8 cellular contexts compared by ENCODE assay signal in the genomic region with DNA sequence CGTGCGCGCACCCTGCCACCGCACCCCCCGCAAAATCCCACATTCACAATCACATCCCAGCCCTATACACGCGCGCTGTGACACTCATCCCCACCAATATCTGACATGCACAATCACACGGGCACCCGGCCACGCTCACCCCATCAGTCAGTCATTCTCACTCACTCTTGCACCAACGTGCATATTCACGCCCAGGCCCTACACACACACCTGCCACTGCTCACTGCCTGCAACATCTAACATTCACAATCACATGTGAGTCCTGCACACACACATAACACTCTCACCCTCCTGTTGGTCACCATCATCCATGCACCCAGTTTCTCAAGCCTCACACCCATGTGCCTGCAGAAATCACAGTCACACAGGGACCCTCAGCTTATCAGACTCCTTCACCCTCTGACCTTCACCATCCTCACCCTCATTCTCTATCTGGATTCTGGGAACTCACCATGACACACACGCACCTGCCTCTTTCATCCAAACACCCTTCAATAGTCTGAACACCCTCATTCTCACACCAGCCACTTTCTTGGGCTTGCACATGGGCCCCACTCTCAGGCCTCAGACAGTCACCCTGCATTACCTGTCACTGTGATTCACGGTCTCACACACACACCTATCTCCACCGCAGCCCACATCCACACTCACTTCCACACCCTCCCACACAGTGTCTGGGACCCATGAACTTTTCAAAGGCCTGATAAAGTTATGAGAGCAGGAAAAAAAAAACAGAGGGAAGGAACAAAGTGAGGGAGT. TPM values are rescaled to one million over a fixed set of nuclear protein-coding genes. Genes with fewer than 3 reads are reported as not detected.
DNase-seq lines count a peak whose midpoint lies in the region; ATAC-seq and TF ChIP-seq lines count a peak whose summit lies in the region.

No MANE protein-coding gene starts in this region.

- H3K27ac Mint-ChIP-seq in activated CD8-positive, alpha-beta memory T cell treated with anti-CD3 and anti-CD28 coated beads, Interleukin-2, amount 10 ng/mL, durations not matched to agents 7 days and 5 days: no peak overlapping the region
- no peak overlapping the region for H3K27ac Mint-ChIP-seq in WTC11
- H3K27ac Mint-ChIP-seq in glutamatergic neuron (ENCODE audit: unreplicated experiment): peak overlapping the region; percentile 93
- no peak overlapping the region for H3K27ac Mint-ChIP-seq in stimulated activated memory B cell treated with anti-CD40 and anti-IgM and Interleukin-4, amounts not matched to agents 10 μg/mL and 1 μg/mL and 100 μg/mL, for 72 hours

- peaks cover 34% of the 10 kb centered on the region for H3K27me3 Mint-ChIP-seq in activated CD8-positive, alpha-beta memory T cell treated with anti-CD3 and anti-CD28 coated beads, Interleukin-2, amount 10 ng/mL, durations not matched to agents 7 days and 5 days
- H3K27me3 Mint-ChIP-seq in WTC11 (ENCODE audit: low read depth): peaks cover 7% of the 10 kb centered on the region
- H3K27me3 Mint-ChIP-seq in glutamatergic neuron (ENCODE audit: unreplicated experiment): peaks cover 8% of the 10 kb centered on the region
- H3K27me3 Mint-ChIP-seq in stimulated activated memory B cell treated with anti-CD40 and anti-IgM and Interleukin-4, amounts not matched to agents 10 μg/mL and 1 μg/mL and 100 μg/mL, for 72 hours: peaks cover 31% of the 10 kb centered on the region

- H3K4me3 Mint-ChIP-seq in activated CD8-positive, alpha-beta memory T cell treated with anti-CD3 and anti-CD28 coated beads, Interleukin-2, amount 10 ng/mL, durations not matched to agents 7 days and 5 days: peak overlapping the region; percentile 35
- H3K4me3 Mint-ChIP-seq in WTC11: peak overlapping the region; percentile 82
- peak overlapping the region; percentile 92 for H3K4me3 Mint-ChIP-seq in glutamatergic neuron (ENCODE audit: unreplicated experiment)
- H3K4me3 Mint-ChIP-seq in stimulated activated memory B cell treated with anti-CD40 and anti-IgM and Interleukin-4, amounts not matched to agents 10 μg/mL and 1 μg/mL and 100 μg/mL, for 72 hours: peak overlapping the region; percentile 70

- DNase-seq in activated CD8-positive, alpha-beta memory T cell treated with anti-CD3 and anti-CD28 coated beads, Interleukin-2, amount 10 ng/mL, durations not matched to agents 7 days and 5 days: no peak
- DNase-seq in activated CD8-positive, alpha-beta memory T cell treated with anti-CD3 and anti-CD28 coated beads for 24 hours: no peak
- no peak for DNase-seq in WTC11 (ENCODE audit: low spot score)
- DNase-seq in glutamatergic neuron: peak; percentile 20
- DNase-seq in GM19238 (ENCODE audit: insufficient read length, low spot score): no peak
- DNase-seq in NCI-H524 treated with DMSO at 0.1 percent for 48 hours (lab: John Stamatoyannopoulos, UW): no peak

- TF ChIP-seq CTCF in WTC11 (IDR thresholded peaks at IDR 0.05) (no peak), glutamatergic neuron (IDR thresholded peaks at IDR 0.05; ENCODE audit: partially characterized antibody, unreplicated experiment) (no peak)

- POLR2A ChIA-PET in WTC11 (lab: Charles Lee): no interaction called here

- no peaks in the 10 kb centered on the region for H3K9me3 Mint-ChIP-seq in activated CD8-positive, alpha-beta memory T cell treated with anti-CD3 and anti-CD28 coated beads, Interleukin-2, amount 10 ng/mL, durations not matched to agents 7 days and 5 days (ENCODE audit: low read depth)
- H3K9me3 Mint-ChIP-seq in WTC11: no peaks in the 10 kb centered on the region
- H3K9me3 Mint-ChIP-seq in glutamatergic neuron (ENCODE audit: unreplicated experiment): peaks cover 8% of the 10 kb centered on the region
- no peaks in the 10 kb centered on the region for H3K9me3 Mint-ChIP-seq in stimulated activated memory B cell treated with anti-CD40 and anti-IgM and Interleukin-4, amounts not matched to agents 10 μg/mL and 1 μg/mL and 100 μg/mL, for 72 hours

- H3K36me3 Mint-ChIP-seq in activated CD8-positive, alpha-beta memory T cell treated with anti-CD3 and anti-CD28 coated beads, Interleukin-2, amount 10 ng/mL, durations not matched to agents 7 days and 5 days: no peaks in the 10 kb centered on the region
- H3K36me3 Mint-ChIP-seq in WTC11 (no peaks in the 10 kb centered on the region), glutamatergic neuron (ENCODE audit: unreplicated experiment) (no peaks in the 10 kb centered on the region)
- no peaks in the 10 kb centered on the region for H3K36me3 Mint-ChIP-seq in stimulated activated memory B cell treated with anti-CD40 and anti-IgM and Interleukin-4, amounts not matched to agents 10 μg/mL and 1 μg/mL and 100 μg/mL, for 72 hours

- CTCF ChIA-PET in activated CD8-positive, alpha-beta memory T cell treated with anti-CD3 and anti-CD28 coated beads, Interleukin-2, amount 10 ng/mL, durations not matched to agents 7 days and 5 days (lab: Charles Lee): no interaction called here
- CTCF ChIA-PET in WTC11 (lab: Charles Lee): no interaction called here

- H3K4me1 Mint-ChIP-seq in activated CD8-positive, alpha-beta memory T cell treated with anti-CD3 and anti-CD28 coated beads, Interleukin-2, amount 10 ng/mL, durations not matched to agents 7 days and 5 days: peaks cover 7% of the 10 kb centered on the region
- peaks cover 9% of the 10 kb centered on the region for H3K4me1 Mint-ChIP-seq in WTC11
- H3K4me1 Mint-ChIP-seq in glutamatergic neuron (ENCODE audit: low read depth, unreplicated experiment): peaks cover 4% of the 10 kb centered on the region
- peaks cover 9% of the 10 kb centered on the region for H3K4me1 Mint-ChIP-seq in stimulated activated memory B cell treated with anti-CD40 and anti-IgM and Interleukin-4, amounts not matched to agents 10 μg/mL and 1 μg/mL and 100 μg/mL, for 72 hours

- ATAC-seq in activated CD8-positive, alpha-beta memory T cell treated with anti-CD3 and anti-CD28 coated beads, Interleukin-2, amount 10 ng/mL, durations not matched to agents 7 days and 5 days: no peak
- ATAC-seq in WTC11 (no peak), HG02571 (IDR thresholded peaks at IDR 0.05; ENCODE audit: unreplicated experiment) (no peak)
- ATAC-seq in stimulated activated memory B cell treated with anti-CD40 and anti-IgM and Interleukin-4, amounts not matched to agents 10 μg/mL and 1 μg/mL and 100 μg/mL, for 72 hours: no peak

TF ChIP-seq in WTC11, 78 proteins besides CTCF, POLR2A, EP300 and RAD21:
- no peak for TF ChIP-seq NFATC4 (CRISPR knock-in tag; IDR thresholded peaks at IDR 0.05)
- TF ChIP-seq, protein P1, sequence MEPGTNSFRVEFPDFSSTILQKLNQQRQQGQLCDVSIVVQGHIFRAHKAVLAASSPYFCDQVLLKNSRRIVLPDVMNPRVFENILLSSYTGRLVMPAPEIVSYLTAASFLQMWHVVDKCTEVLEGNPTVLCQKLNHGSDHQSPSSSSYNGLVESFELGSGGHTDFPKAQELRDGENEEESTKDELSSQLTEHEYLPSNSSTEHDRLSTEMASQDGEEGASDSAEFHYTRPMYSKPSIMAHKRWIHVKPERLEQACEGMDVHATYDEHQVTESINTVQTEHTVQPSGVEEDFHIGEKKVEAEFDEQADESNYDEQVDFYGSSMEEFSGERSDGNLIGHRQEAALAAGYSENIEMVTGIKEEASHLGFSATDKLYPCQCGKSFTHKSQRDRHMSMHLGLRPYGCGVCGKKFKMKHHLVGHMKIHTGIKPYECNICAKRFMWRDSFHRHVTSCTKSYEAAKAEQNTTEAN (CRISPR knock-in tag; IDR thresholded peaks at IDR 0.05): peak; percentile 54; the same call in 1 of the 2 replicates

RNA-seq across cellular contexts. Expression of a gene that starts 0.7 kb away (rescaled TPM):
- 1 to 10 TPM in 1 of 2 experiments, under 1 TPM in 1; 0.38 to 2.4 TPM for total RNA-seq in activated CD8-positive, alpha-beta memory T cell treated with anti-CD3 and anti-CD28 coated beads, Interleukin-2, amount 10 ng/mL, durations not matched to agents 7 days and 5 days
- total RNA-seq in WTC11 (2021): 5.0 to 5.4 TPM (median 5.0 TPM) in 3 replicates
- 66.1 TPM for total RNA-seq in glutamatergic neuron (ENCODE audit: unreplicated experiment)

RNA-seq across cellular contexts. Expression of a gene that starts 33.4 kb away (rescaled TPM):
- total RNA-seq in activated CD8-positive, alpha-beta memory T cell treated with anti-CD3 and anti-CD28 coated beads, Interleukin-2, amount 10 ng/mL, durations not matched to agents 7 days and 5 days: under 1 TPM; 0.06 to 0.37 TPM
- total RNA-seq in WTC11 (2021) (156 to 204 TPM (median 203 TPM) in 3 replicates), glutamatergic neuron (ENCODE audit: unreplicated experiment) (41.0 TPM)

Comparison
In these comparisons a context has a peak if more than half of its experiments do, and no peak if none do; other contexts are left out.
1. H3K4me3 Mint-ChIP-seq: peak in every context shown above with its lines; median percentile 92 in glutamatergic neuron; 82 in WTC11; 70 in stimulated activated memory B cell treated with anti-CD40 and anti-IgM and Interleukin-4, amounts not matched to agents 10 μg/mL and 1 μg/mL and 100 μg/mL, for 72 hours; 35 in activated CD8-positive, alpha-beta memory T cell treated with anti-CD3 and anti-CD28 coated beads, Interleukin-2, amount 10 ng/mL, durations not matched to agents 7 days and 5 days.
2. RNA of a gene that starts 0.7 kb away (total RNA-seq): 66.1 TPM in glutamatergic neuron (single experiment); 5.0 to 5.4 TPM in WTC11 and 0.38 to 2.4 TPM in activated CD8-positive, alpha-beta memory T cell treated with anti-CD3 and anti-CD28 coated beads, Interleukin-2, amount 10 ng/mL, durations not matched to agents 7 days and 5 days; every median in the first group is over 10 times any median in the second.
3. RNA of a gene that starts 33.4 kb away (total RNA-seq): 156 to 204 TPM in WTC11 and 41.0 TPM in glutamatergic neuron (single experiment); 0.06 to 0.37 TPM in activated CD8-positive, alpha-beta memory T cell treated with anti-CD3 and anti-CD28 coated beads, Interleukin-2, amount 10 ng/mL, durations not matched to agents 7 days and 5 days; every median in the first group is over 10 times any median in the second.